19 cellular contexts compared by ENCODE assay signal in genomic region chr3:152253514-152253913, GRCh38. TPM values are rescaled to one million over a fixed set of nuclear protein-coding genes. Genes with fewer than 3 reads are reported as not detected.
DNase-seq lines count a peak whose midpoint lies in the region; ATAC-seq and TF ChIP-seq lines count a peak whose summit lies in the region.
"Had no signal": no experiment of that assay in that cellular context is flagged by ENCODE, and none has a peak within 500 bp of the region (broad histone marks: within the 10 kb centered on the region; RNA-seq: fewer than 3 reads in every experiment).

No MANE protein-coding gene starts in this region.

- H3K27ac ChIP-seq in OCI-LY7 (ENCODE audit: low read depth, low read length, poor library complexity, severe bottlenecking) (peak overlapping the region; percentile 61), colonic mucosa (peak overlapping the region; percentile 11), breast epithelium (no peak overlapping the region), adrenal gland (no peak overlapping the region)
- H3K27ac ChIP-seq: esophagus squamous epithelium, parathyroid adenoma, VCaP had no signal

- intact Hi-C loops in OCI-LY7 (cut with micrococcal nuclease; ENCODE audit: unreplicated experiment) (no loop called here), colonic mucosa (cut with DNase I) (no loop called here), breast epithelium (cut with DNase I; ENCODE audit: low total_unique reads) (no loop called here), adrenal gland (cut with DNase I) (no loop called here)

- WGBS in adrenal gland, 4 donors: 75 to 89% (median 81%) methylated on average over 1 of the region's 1 CpG

- peaks cover 4% of the 10 kb centered on the region; the same call in 1 of the 2 replicates for H3K79me2 ChIP-seq in OCI-LY7 (ENCODE audit: insufficient read depth, low read depth, low read length)
- H3K79me2 ChIP-seq: parathyroid adenoma had no signal

- H3K9me3 ChIP-seq in OCI-LY7 (ENCODE audit: low read length): peaks cover 16% of the 10 kb centered on the region; the same call in 1 of the 2 replicates
- no peaks in the 10 kb centered on the region for H3K9me3 ChIP-seq in colonic mucosa
- H3K9me3 ChIP-seq in HAP-1: no peaks in the 10 kb centered on the region
- H3K9me3 ChIP-seq in breast epithelium: no peaks in the 10 kb centered on the region
- H3K9me3 ChIP-seq in adrenal gland (replicated peaks in 1 of 3): no peaks in the 10 kb centered on the region
- H3K9me3 ChIP-seq: esophagus squamous epithelium, mucosa of descending colon had no signal

- H3K4me3 ChIP-seq in OCI-LY7 (ENCODE audit: low read depth, low read length, poor library complexity, severe bottlenecking): no peak overlapping the region
- no peak overlapping the region for H3K4me3 ChIP-seq in colonic mucosa
- no peak overlapping the region for H3K4me3 ChIP-seq in HAP-1
- H3K4me3 ChIP-seq in breast epithelium: no peak overlapping the region
- H3K4me3 ChIP-seq in adrenal gland: no peak overlapping the region
- H3K4me3 ChIP-seq: esophagus squamous epithelium, mucosa of descending colon, smooth muscle cell had no signal

- H3K36me3 Mint-ChIP-seq in activated naive CD4-positive, alpha-beta T cell treated with anti-CD3 and anti-CD28 coated beads, Interleukin-2, amount 10 ng/mL, durations not matched to agents 7 days and 5 days: peaks cover 44% of the 10 kb centered on the region
- H3K36me3 Mint-ChIP-seq in stimulated activated naive B cell treated with anti-CD40 and anti-IgM and Interleukin-4, amounts not matched to agents 10 μg/mL and 1 μg/mL and 100 μg/mL, for 72 hours: peaks cover 17 to 19% of the 10 kb centered on the region in 2 donors

- POLR2A ChIA-PET in OCI-LY7 (lab: Charles Lee): interaction anchor here (0.7 to 9.2 kb wide), 3 partner anchors 8 to 44 kb away, joined by 3 to 100 read pairs (median 4); no protein-coding TSS in a partner anchor

- in situ Hi-C loops in HAP-1 (cut with MboI; ENCODE audit: low sequenced_read_pairs): no loop called here

- H3K27ac Mint-ChIP-seq in activated naive CD4-positive, alpha-beta T cell treated with anti-CD3 and anti-CD28 coated beads, Interleukin-2, amount 10 ng/mL, durations not matched to agents 7 days and 5 days: peak overlapping the region; percentile 0
- H3K27ac Mint-ChIP-seq in stimulated activated naive B cell treated with anti-CD40 and anti-IgM and Interleukin-4, amounts not matched to agents 10 μg/mL and 1 μg/mL and 100 μg/mL, for 72 hours: peak overlapping the region; percentile 15

- no peak overlapping the region for H3K4me3 Mint-ChIP-seq in activated naive CD4-positive, alpha-beta T cell treated with anti-CD3 and anti-CD28 coated beads, Interleukin-2, amount 10 ng/mL, durations not matched to agents 7 days and 5 days
- H3K4me3 Mint-ChIP-seq in stimulated activated naive B cell treated with anti-CD40 and anti-IgM and Interleukin-4, amounts not matched to agents 10 μg/mL and 1 μg/mL and 100 μg/mL, for 72 hours: peak overlapping the region; percentile 7 to 44

- H3K9me2 ChIP-seq in OCI-LY7 (ENCODE audit: insufficient read depth, low read length): no peaks in the 10 kb centered on the region

- ATAC-seq in stimulated activated naive B cell treated with anti-CD40 and anti-IgM and Interleukin-4, amounts not matched to agents 10 μg/mL and 1 μg/mL and 100 μg/mL, for 72 hours (replicated peaks): no peak
- ATAC-seq: mucosa of descending colon had no signal

- BruUV-seq in OCI-LY7 (replicated peaks; lab: Mats Ljungman, UMichigan): no TSS peak

- TF ChIP-seq CTCF in OCI-LY7 (conservative IDR thresholded peaks at IDR 0.05; ENCODE audit: low read length) (no peak), colonic mucosa (IDR thresholded peaks at IDR 0.05) (no peak), breast epithelium (IDR thresholded peaks at IDR 0.05) (no peak), adrenal gland (IDR thresholded peaks at IDR 0.05) (no peak)

- H3K27me3 Mint-ChIP-seq in activated naive CD4-positive, alpha-beta T cell treated with anti-CD3 and anti-CD28 coated beads, Interleukin-2, amount 10 ng/mL, durations not matched to agents 7 days and 5 days: no peaks in the 10 kb centered on the region
- H3K27me3 Mint-ChIP-seq in stimulated activated naive B cell treated with anti-CD40 and anti-IgM and Interleukin-4, amounts not matched to agents 10 μg/mL and 1 μg/mL and 100 μg/mL, for 72 hours: no peaks in the 10 kb centered on the region

- H3K36me3 ChIP-seq in OCI-LY7 (ENCODE audit: insufficient read depth, low read length) (peaks cover 5% of the 10 kb centered on the region; the same call in 1 of the 2 replicates), colonic mucosa (no peaks in the 10 kb centered on the region), HAP-1 (replicated peaks) (no peaks in the 10 kb centered on the region), breast epithelium (no peaks in the 10 kb centered on the region), adrenal gland (replicated peaks in 1 of 2) (no peaks in the 10 kb centered on the region)
- H3K36me3 ChIP-seq: esophagus squamous epithelium had no signal

- no peaks in the 10 kb centered on the region for H4K20me1 ChIP-seq in OCI-LY7 (ENCODE audit: insufficient read depth, low read length)

- peaks cover 73% of the 10 kb centered on the region for H3K4me1 Mint-ChIP-seq in activated naive CD4-positive, alpha-beta T cell treated with anti-CD3 and anti-CD28 coated beads, Interleukin-2, amount 10 ng/mL, durations not matched to agents 7 days and 5 days
- peaks cover 34 to 64% of the 10 kb centered on the region in 2 donors for H3K4me1 Mint-ChIP-seq in stimulated activated naive B cell treated with anti-CD40 and anti-IgM and Interleukin-4, amounts not matched to agents 10 μg/mL and 1 μg/mL and 100 μg/mL, for 72 hours

- peak overlapping the region; percentile 65; the same call in 1 of the 2 replicates for H2AFZ ChIP-seq in OCI-LY7 (ENCODE audit: low read length)
- H2AFZ ChIP-seq: parathyroid adenoma had no signal

- H3K4me1 ChIP-seq in OCI-LY7 (ENCODE audit: insufficient read depth, low read length, poor library complexity, severe bottlenecking) (peaks cover 70% of the 10 kb centered on the region), colonic mucosa (peaks cover 4% of the 10 kb centered on the region), HAP-1 (no peaks in the 10 kb centered on the region), breast epithelium (no peaks in the 10 kb centered on the region), adrenal gland (replicated peaks in 1 of 2) (peaks cover under 1 to 14% of the 10 kb centered on the region in 2 donors)
- H3K4me1 ChIP-seq: parathyroid adenoma had no signal

- H3K4me2 ChIP-seq in OCI-LY7 (ENCODE audit: low read length): peak overlapping the region; percentile 55
- H3K4me2 ChIP-seq: smooth muscle cell had no signal

- CTCF ChIA-PET in activated naive CD4-positive, alpha-beta T cell treated with anti-CD3 and anti-CD28 coated beads, Interleukin-2, amount 10 ng/mL, durations not matched to agents 7 days and 5 days (lab: Charles Lee): no interaction called here
- CTCF ChIA-PET in OCI-LY7 (lab: Charles Lee; ENCODE audit: unreplicated experiment): no interaction called here

- DNase-seq in activated naive CD4-positive, alpha-beta T cell treated with anti-CD3 and anti-CD28 coated beads, Interleukin-2, amount 10 ng/mL, durations not matched to agents 7 days and 5 days: no peak
- DNase-seq in activated naive CD4-positive, alpha-beta T cell treated with Interleukin-2 at 50 U/mL for 16 hours: no peak
- DNase-seq in OCI-LY7 (ENCODE audit: low spot score): no peak
- no peak for DNase-seq in colonic mucosa
- no peak for DNase-seq in stimulated activated naive B cell treated with anti-CD40 and anti-IgM and Interleukin-4, amounts not matched to agents 10 μg/mL and 1 μg/mL and 100 μg/mL, for 72 hours
- DNase-seq in HAP-1 (ENCODE audit: low spot score in 2 of 2): no peak
- DNase-seq in breast epithelium (ENCODE audit: low spot score in 2 of 2): no peak
- no peak for DNase-seq in adrenal gland
- DNase-seq: activated CD8-positive, alpha-beta memory T cell treated with anti-CD3 and anti-CD28 coated beads, Interleukin-2, amount 50 U/mL, for 48 hours; dermis blood vessel endothelial cell; DMS 273 treated with DMSO at 0.1 percent for 48 hours; esophagus squamous epithelium; mucosa of descending colon; NCI-H1048; NCI-H69; stimulated activated naive CD4-positive, alpha-beta T cell treated with Interleukin-2 at 50 U/mL for 16 hours had no signal

- TF ChIP-seq POLR2A in breast epithelium (IDR thresholded peaks at IDR 0.05) (no peak), adrenal gland (IDR thresholded peaks at IDR 0.05) (no peak)

- H3K9me3 Mint-ChIP-seq in activated naive CD4-positive, alpha-beta T cell treated with anti-CD3 and anti-CD28 coated beads, Interleukin-2, amount 10 ng/mL, durations not matched to agents 7 days and 5 days: peaks cover 9% of the 10 kb centered on the region
- peaks cover 5% of the 10 kb centered on the region in 2 donors for H3K9me3 Mint-ChIP-seq in stimulated activated naive B cell treated with anti-CD40 and anti-IgM and Interleukin-4, amounts not matched to agents 10 μg/mL and 1 μg/mL and 100 μg/mL, for 72 hours

- H3K9ac ChIP-seq in colonic mucosa (ENCODE audit: low read depth in 2 of 2, low read length in 2 of 2): no peak overlapping the region
- H3K9ac ChIP-seq: parathyroid adenoma had no signal

- H3K27me3 ChIP-seq in colonic mucosa: no peaks in the 10 kb centered on the region
- no peaks in the 10 kb centered on the region for H3K27me3 ChIP-seq in HAP-1 (ENCODE audit: low read depth)
- H3K27me3 ChIP-seq in breast epithelium: no peaks in the 10 kb centered on the region
- no peaks in the 10 kb centered on the region for H3K27me3 ChIP-seq in adrenal gland
- H3K27me3 ChIP-seq: esophagus squamous epithelium had no signal

RNA-seq across cellular contexts. Expression of gene MBNL1, which starts 15.2 kb away (rescaled TPM):
- total RNA-seq in OCI-LY7 (2014; rRNA removed; shearing (Covaris generic)): 125 and 163 TPM in 2 replicates
- total RNA-seq in OCI-LY7 (2022) (174 and 184 TPM in 2 replicates), colonic mucosa (100 to 1,000 TPM; 149 to 191 TPM), breast epithelium (100 to 1,000 TPM; 314 to 702 (median 353) TPM), adrenal gland (100 to 1,000 TPM in 6 of 8 donors, 10 to 100 TPM in 2; 85.5 to 252 (median 149) TPM)
- 10 to 100 TPM; 30.6 to 63.8 (median 36.2) TPM for polyA plus RNA-seq in adrenal gland

Comparison
In these comparisons a context has a peak if more than half of its experiments do, and no peak if none do; other contexts are left out.
1. H3K27ac ChIP-seq: peak in OCI-LY7 (single experiment) and colonic mucosa (single experiment); none in breast epithelium (0 of 2) and adrenal gland (0 of 5).